ENCODE assay signal across 1 cellular context in genomic region chrX:81945911-81946310, GRCh38.
TF ChIP-seq lines count a peak whose summit lies in the region.
"Not testable (repeated sequence)": the region's sequence is repeated elsewhere in the genome, so short reads cannot be mapped to it uniquely, and the experiment has no call there.

No MANE protein-coding gene starts in this region.

- CTCF ChIA-PET in HEK293 (lab: Yijun Ruan, JAX) = not testable (repeated sequence)

- not testable (repeated sequence) for TF ChIP-seq CTCF in HEK293 (tag by site-specific recombination; IDR thresholded peaks at IDR 0.05)

- not testable (repeated sequence) for H3K36me3 ChIP-seq in HEK293 (ENCODE audit: control insufficient read depth in 2 of 2, insufficient read depth in 1 of 2, low read length in 2 of 2)

- not testable (repeated sequence) for H3K27ac ChIP-seq in HEK293 (ENCODE audit: extremely low read depth, low read depth, low read length)

- not testable (repeated sequence) for H3K4me3 ChIP-seq in HEK293 (ENCODE audit: low read depth, low read length)

- not testable (repeated sequence) for H3K9me3 ChIP-seq in HEK293 (ENCODE audit: control insufficient read depth, insufficient read depth, low read depth, low read length)

- POLR2A ChIA-PET in HEK293 (lab: Yijun Ruan, JAX) = not testable (repeated sequence)

- not testable (repeated sequence) for H3K4me1 ChIP-seq in HEK293 (ENCODE audit: control insufficient read depth, insufficient read depth, low read length)

TF ChIP-seq in HEK293, 187 proteins besides CTCF, POLR2A, EP300 and RAD21:
- TF ChIP-seq ZNF146 (tag by site-specific recombination; IDR thresholded peaks at IDR 0.05) (peak; percentile 88), ZNF280D (tag by site-specific recombination; IDR thresholded peaks at IDR 0.05) (peak; percentile 73)
TF ChIP-seq in HEK293: peak in this region for 2; not testable (repeated sequence) for 185.
